ENCODE assay signal across 1 cellular context in genomic region chr6:135251416-135251815, GRCh38.
TF ChIP-seq lines count a peak whose summit lies in the region.

No MANE protein-coding gene starts in this region.

TF ChIP-seq in HepG2, 621 proteins besides CTCF, POLR2A, EP300 and RAD21 (continued from another document and continues in another):
- TF ChIP-seq SKIL (CRISPR knock-in tag; IDR thresholded peaks at IDR 0.05; ENCODE audit: borderline replicate concordance) (no peak), ZNF180 (CRISPR knock-in tag; IDR thresholded peaks at IDR 0.05; ENCODE audit: borderline replicate concordance, low read depth) (no peak), CEBPB (IDR thresholded peaks at IDR 0.05; ENCODE audit: borderline replicate concordance, low read depth, low read length) (no peak), AHR (CRISPR knock-in tag; IDR thresholded peaks at IDR 0.05) (no peak), ELF3 (CRISPR knock-in tag; IDR thresholded peaks at IDR 0.05) (peak; percentile 92), MZF1 (CRISPR knock-in tag; IDR thresholded peaks at IDR 0.05; ENCODE audit: borderline replicate concordance) (no peak), ZNF574 (CRISPR knock-in tag; IDR thresholded peaks at IDR 0.05) (no peak), SP5 (CRISPR knock-in tag; IDR thresholded peaks at IDR 0.05; ENCODE audit: borderline replicate concordance, low read depth) (peak; percentile 21; the same call in 1 of the 2 replicates), PTBP1 (IDR thresholded peaks at IDR 0.05; ENCODE audit: low read depth, low read length, poor library complexity, severe bottlenecking) (no peak), ZBTB8A (CRISPR knock-in tag; IDR thresholded peaks at IDR 0.05; ENCODE audit: borderline replicate concordance, low read depth) (no peak), BHLHE40 (IDR thresholded peaks at IDR 0.05; ENCODE audit: low read length) (no peak), ZSCAN29 (CRISPR knock-in tag; conservative IDR thresholded peaks at IDR 0.05) (no peak), ZNF121 (CRISPR knock-in tag; IDR thresholded peaks at IDR 0.05) (no peak), ZNF510 (CRISPR knock-in tag; IDR thresholded peaks at IDR 0.05; ENCODE audit: low read depth) (no peak), RBM22 (optimal IDR thresholded peaks at IDR 0.05; ENCODE audit: low read length) (no peak), ZNF350 (CRISPR knock-in tag; IDR thresholded peaks at IDR 0.05; ENCODE audit: borderline replicate concordance, low read depth) (no peak), ATM (IDR thresholded peaks at IDR 0.05; ENCODE audit: borderline replicate concordance) (no peak), ZNF263 (CRISPR knock-in tag; IDR thresholded peaks at IDR 0.05) (no peak), NR1H2 (CRISPR knock-in tag; IDR thresholded peaks at IDR 0.05; ENCODE audit: borderline replicate concordance, low read depth) (no peak), PHF20 (CRISPR knock-in tag; IDR thresholded peaks at IDR 0.05) (no peak), AGO2 (optimal IDR thresholded peaks at IDR 0.05; ENCODE audit: low read depth, low read length) (no peak), FOXA1 (IDR thresholded peaks at IDR 0.05) (no peak), FOXA1 (CRISPR knock-in tag; IDR thresholded peaks at IDR 0.05) (peak; percentile 91), ZNF225 (CRISPR knock-in tag; IDR thresholded peaks at IDR 0.05) (no peak), NFE2L1 (CRISPR knock-in tag; IDR thresholded peaks at IDR 0.05; ENCODE audit: borderline replicate concordance) (no peak)
- TF ChIP-seq, protein P1, sequence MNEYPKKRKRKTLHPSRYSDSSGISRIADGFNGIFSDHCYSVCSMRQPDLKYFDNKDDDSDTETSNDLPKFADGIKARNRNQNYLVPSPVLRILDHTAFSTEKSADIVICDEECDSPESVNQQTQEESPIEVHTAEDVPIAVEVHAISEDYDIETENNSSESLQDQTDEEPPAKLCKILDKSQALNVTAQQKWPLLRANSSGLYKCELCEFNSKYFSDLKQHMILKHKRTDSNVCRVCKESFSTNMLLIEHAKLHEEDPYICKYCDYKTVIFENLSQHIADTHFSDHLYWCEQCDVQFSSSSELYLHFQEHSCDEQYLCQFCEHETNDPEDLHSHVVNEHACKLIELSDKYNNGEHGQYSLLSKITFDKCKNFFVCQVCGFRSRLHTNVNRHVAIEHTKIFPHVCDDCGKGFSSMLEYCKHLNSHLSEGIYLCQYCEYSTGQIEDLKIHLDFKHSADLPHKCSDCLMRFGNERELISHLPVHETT (CRISPR knock-in tag; conservative IDR thresholded peaks at IDR 0.05): no peak
- TF ChIP-seq, protein P2, sequence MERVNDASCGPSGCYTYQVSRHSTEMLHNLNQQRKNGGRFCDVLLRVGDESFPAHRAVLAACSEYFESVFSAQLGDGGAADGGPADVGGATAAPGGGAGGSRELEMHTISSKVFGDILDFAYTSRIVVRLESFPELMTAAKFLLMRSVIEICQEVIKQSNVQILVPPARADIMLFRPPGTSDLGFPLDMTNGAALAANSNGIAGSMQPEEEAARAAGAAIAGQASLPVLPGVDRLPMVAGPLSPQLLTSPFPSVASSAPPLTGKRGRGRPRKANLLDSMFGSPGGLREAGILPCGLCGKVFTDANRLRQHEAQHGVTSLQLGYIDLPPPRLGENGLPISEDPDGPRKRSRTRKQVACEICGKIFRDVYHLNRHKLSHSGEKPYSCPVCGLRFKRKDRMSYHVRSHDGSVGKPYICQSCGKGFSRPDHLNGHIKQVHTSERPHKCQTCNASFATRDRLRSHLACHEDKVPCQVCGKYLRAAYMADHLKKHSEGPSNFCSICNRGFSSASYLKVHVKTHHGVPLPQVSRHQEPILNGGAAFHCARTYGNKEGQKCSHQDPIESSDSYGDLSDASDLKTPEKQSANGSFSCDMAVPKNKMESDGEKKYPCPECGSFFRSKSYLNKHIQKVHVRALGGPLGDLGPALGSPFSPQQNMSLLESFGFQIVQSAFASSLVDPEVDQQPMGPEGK (CRISPR knock-in tag; IDR thresholded peaks at IDR 0.05): peak; percentile 81
- TF ChIP-seq, protein P3, sequence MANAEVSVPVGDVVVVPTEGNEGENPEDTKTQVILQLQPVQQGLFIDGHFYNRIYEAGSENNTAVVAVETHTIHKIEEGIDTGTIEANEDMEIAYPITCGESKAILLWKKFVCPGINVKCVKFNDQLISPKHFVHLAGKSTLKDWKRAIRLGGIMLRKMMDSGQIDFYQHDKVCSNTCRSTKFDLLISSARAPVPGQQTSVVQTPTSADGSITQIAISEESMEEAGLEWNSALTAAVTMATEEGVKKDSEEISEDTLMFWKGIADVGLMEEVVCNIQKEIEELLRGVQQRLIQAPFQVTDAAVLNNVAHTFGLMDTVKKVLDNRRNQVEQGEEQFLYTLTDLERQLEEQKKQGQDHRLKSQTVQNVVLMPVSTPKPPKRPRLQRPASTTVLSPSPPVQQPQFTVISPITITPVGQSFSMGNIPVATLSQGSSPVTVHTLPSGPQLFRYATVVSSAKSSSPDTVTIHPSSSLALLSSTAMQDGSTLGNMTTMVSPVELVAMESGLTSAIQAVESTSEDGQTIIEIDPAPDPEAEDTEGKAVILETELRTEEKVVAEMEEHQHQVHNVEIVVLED (CRISPR knock-in tag; IDR thresholded peaks at IDR 0.05; ENCODE audit: borderline replicate concordance): no peak
- TF ChIP-seq, protein P4, sequence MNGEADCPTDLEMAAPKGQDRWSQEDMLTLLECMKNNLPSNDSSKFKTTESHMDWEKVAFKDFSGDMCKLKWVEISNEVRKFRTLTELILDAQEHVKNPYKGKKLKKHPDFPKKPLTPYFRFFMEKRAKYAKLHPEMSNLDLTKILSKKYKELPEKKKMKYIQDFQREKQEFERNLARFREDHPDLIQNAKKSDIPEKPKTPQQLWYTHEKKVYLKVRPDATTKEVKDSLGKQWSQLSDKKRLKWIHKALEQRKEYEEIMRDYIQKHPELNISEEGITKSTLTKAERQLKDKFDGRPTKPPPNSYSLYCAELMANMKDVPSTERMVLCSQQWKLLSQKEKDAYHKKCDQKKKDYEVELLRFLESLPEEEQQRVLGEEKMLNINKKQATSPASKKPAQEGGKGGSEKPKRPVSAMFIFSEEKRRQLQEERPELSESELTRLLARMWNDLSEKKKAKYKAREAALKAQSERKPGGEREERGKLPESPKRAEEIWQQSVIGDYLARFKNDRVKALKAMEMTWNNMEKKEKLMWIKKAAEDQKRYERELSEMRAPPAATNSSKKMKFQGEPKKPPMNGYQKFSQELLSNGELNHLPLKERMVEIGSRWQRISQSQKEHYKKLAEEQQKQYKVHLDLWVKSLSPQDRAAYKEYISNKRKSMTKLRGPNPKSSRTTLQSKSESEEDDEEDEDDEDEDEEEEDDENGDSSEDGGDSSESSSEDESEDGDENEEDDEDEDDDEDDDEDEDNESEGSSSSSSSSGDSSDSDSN (CRISPR knock-in tag; IDR thresholded peaks at IDR 0.05): no peak
- TF ChIP-seq, protein P5, sequence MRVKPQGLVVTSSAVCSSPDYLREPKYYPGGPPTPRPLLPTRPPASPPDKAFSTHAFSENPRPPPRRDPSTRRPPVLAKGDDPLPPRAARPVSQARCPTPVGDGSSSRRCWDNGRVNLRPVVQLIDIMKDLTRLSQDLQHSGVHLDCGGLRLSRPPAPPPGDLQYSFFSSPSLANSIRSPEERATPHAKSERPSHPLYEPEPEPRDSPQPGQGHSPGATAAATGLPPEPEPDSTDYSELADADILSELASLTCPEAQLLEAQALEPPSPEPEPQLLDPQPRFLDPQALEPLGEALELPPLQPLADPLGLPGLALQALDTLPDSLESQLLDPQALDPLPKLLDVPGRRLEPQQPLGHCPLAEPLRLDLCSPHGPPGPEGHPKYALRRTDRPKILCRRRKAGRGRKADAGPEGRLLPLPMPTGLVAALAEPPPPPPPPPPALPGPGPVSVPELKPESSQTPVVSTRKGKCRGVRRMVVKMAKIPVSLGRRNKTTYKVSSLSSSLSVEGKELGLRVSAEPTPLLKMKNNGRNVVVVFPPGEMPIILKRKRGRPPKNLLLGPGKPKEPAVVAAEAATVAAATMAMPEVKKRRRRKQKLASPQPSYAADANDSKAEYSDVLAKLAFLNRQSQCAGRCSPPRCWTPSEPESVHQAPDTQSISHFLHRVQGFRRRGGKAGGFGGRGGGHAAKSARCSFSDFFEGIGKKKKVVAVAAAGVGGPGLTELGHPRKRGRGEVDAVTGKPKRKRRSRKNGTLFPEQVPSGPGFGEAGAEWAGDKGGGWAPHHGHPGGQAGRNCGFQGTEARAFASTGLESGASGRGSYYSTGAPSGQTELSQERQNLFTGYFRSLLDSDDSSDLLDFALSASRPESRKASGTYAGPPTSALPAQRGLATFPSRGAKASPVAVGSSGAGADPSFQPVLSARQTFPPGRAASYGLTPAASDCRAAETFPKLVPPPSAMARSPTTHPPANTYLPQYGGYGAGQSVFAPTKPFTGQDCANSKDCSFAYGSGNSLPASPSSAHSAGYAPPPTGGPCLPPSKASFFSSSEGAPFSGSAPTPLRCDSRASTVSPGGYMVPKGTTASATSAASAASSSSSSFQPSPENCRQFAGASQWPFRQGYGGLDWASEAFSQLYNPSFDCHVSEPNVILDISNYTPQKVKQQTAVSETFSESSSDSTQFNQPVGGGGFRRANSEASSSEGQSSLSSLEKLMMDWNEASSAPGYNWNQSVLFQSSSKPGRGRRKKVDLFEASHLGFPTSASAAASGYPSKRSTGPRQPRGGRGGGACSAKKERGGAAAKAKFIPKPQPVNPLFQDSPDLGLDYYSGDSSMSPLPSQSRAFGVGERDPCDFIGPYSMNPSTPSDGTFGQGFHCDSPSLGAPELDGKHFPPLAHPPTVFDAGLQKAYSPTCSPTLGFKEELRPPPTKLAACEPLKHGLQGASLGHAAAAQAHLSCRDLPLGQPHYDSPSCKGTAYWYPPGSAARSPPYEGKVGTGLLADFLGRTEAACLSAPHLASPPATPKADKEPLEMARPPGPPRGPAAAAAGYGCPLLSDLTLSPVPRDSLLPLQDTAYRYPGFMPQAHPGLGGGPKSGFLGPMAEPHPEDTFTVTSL (CRISPR knock-in tag; IDR thresholded peaks at IDR 0.05; ENCODE audit: borderline replicate concordance): peak; percentile 75; the same call in 1 of the 2 replicates
- TF ChIP-seq, protein P6, sequence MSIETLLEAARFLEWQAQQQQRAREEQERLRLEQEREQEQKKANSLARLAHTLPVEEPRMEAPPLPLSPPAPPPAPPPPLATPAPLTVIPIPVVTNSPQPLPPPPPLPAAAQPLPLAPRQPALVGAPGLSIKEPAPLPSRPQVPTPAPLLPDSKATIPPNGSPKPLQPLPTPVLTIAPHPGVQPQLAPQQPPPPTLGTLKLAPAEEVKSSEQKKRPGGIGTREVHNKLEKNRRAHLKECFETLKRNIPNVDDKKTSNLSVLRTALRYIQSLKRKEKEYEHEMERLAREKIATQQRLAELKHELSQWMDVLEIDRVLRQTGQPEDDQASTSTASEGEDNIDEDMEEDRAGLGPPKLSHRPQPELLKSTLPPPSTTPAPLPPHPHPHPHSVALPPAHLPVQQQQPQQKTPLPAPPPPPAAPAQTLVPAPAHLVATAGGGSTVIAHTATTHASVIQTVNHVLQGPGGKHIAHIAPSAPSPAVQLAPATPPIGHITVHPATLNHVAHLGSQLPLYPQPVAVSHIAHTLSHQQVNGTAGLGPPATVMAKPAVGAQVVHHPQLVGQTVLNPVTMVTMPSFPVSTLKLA (IDR thresholded peaks at IDR 0.05): no peak
- TF ChIP-seq, protein P7, sequence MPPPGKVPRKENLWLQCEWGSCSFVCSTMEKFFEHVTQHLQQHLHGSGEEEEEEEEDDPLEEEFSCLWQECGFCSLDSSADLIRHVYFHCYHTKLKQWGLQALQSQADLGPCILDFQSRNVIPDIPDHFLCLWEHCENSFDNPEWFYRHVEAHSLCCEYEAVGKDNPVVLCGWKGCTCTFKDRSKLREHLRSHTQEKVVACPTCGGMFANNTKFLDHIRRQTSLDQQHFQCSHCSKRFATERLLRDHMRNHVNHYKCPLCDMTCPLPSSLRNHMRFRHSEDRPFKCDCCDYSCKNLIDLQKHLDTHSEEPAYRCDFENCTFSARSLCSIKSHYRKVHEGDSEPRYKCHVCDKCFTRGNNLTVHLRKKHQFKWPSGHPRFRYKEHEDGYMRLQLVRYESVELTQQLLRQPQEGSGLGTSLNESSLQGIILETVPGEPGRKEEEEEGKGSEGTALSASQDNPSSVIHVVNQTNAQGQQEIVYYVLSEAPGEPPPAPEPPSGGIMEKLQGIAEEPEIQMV (CRISPR knock-in tag; IDR thresholded peaks at IDR 0.05; ENCODE audit: low read depth): no peak
